ENCODE assay signal across 22 cellular contexts in genomic region chr11:95507794-95508193, GRCh38.
DNase-seq lines count a peak whose midpoint lies in the region; FAIRE-seq and TF ChIP-seq lines count a peak whose summit lies in the region.
"Had no signal": no experiment of that assay in that cellular context is flagged by ENCODE, and none has a peak within 500 bp of the region (broad histone marks: within the 10 kb centered on the region; RNA-seq: fewer than 3 reads in every experiment).

No MANE protein-coding gene starts in this region.

- no peak for FAIRE-seq in H1 (lab: Jason Lieb, UNC)
- FAIRE-seq: A204.1, HTR-8/SVneo had no signal

- H3K4ac ChIP-seq in H1 (replicated peaks; ENCODE audit: insufficient read length, low read depth, low read length), result no peak overlapping the region

- H3K23me2 ChIP-seq in H1 (ENCODE audit: low read depth, low read length), result peaks cover 4% of the 10 kb centered on the region; the same call in 1 of the 2 replicates

- no peak overlapping the region for H4K91ac ChIP-seq in H1 (replicated peaks; ENCODE audit: insufficient read length, low read length)

- no peak overlapping the region for H2BK15ac ChIP-seq in H1 (ENCODE audit: low read length)

- no peak for TF ChIP-seq EP300 in H1 (IDR thresholded peaks at IDR 0.05; ENCODE audit: borderline replicate concordance in 1 of 2, low read depth in 2 of 2, low read length in 2 of 2)

- no peak overlapping the region for H2AK5ac ChIP-seq in H1 (ENCODE audit: low read depth, low read length)

- H3K9me3 ChIP-seq in H1 (ENCODE audit: insufficient read depth in 2 of 2, low read depth in 1 of 2, low read length in 1 of 2), result no peaks in the 10 kb centered on the region
- H3K9me3 ChIP-seq: MG63, SJSA1, tibial nerve had no signal

- TF ChIP-seq POLR2A in H1 (IDR thresholded peaks at IDR 0.05; ENCODE audit: control extremely low read depth in 1 of 2, low read depth in 2 of 2, low read length in 2 of 2), result no peak

- H3K79me1 ChIP-seq in H1 (ENCODE audit: low read depth, low read length), result no peaks in the 10 kb centered on the region

- 96% methylated on average over 3 of the region's 3 CpGs; no CpG with 5 or more reads in 1 of the 2 experiments for WGBS in H1 (ENCODE audit: extremely low coverage in 1 of 2, insufficient coverage in 1 of 2, insufficient read length in 1 of 2, insufficient replicate concordance in 2 of 2, low coverage in 1 of 2, low lambda C conversion rate in 2 of 2, missing lambda C conversion rate in 1 of 2), 2 experiments

- peak in 1 of 2 experiments; percentile 10; a peak in 1 of 4 replicates for TF ChIP-seq RAD21 in H1 (IDR thresholded peaks at IDR 0.05 in 1 of 2, conservative IDR thresholded peaks at IDR 0.05 in 1 of 2; ENCODE audit: low read depth in 2 of 2, low read length in 2 of 2)

- no peak overlapping the region for H3K4me2 ChIP-seq in H1 (ENCODE audit: insufficient read depth in 1 of 2, low read depth in 2 of 2, low read length in 2 of 2)

- H2BK20ac ChIP-seq in H1 (ENCODE audit: low read length), result no peak overlapping the region

- no peak overlapping the region for H3K18ac ChIP-seq in H1 (ENCODE audit: extremely low read depth, low read length)

- no peak overlapping the region for H4K5ac ChIP-seq in H1 (ENCODE audit: insufficient read length, low read depth, low read length)

- H2BK120ac ChIP-seq in H1 (replicated peaks; ENCODE audit: low read depth, low read length), result no peak overlapping the region

- no peak overlapping the region for H3K56ac ChIP-seq in H1 (replicated peaks; ENCODE audit: insufficient read length, low read depth, low read length)

- no peak overlapping the region for H3K14ac ChIP-seq in H1 (ENCODE audit: insufficient read length)

- H3K27ac ChIP-seq in H1 (ENCODE audit: low read depth, low read length) (no peak overlapping the region), RWPE1 (no peak overlapping the region)
- H3K27ac ChIP-seq: SJSA1 had no signal

- H3K4me1 ChIP-seq in H1 (replicated peaks in 1 of 4; ENCODE audit: control insufficient read depth in 3 of 4, insufficient read depth in 4 of 4, low read length in 3 of 4), result no peaks in the 10 kb centered on the region
- H3K4me1 ChIP-seq: SJSA1 had no signal

- TF ChIP-seq CTCF in H1 (IDR thresholded peaks at IDR 0.05; ENCODE audit: control extremely low read depth in 1 of 3, insufficient read depth in 1 of 3, low read depth in 1 of 3, low read length in 3 of 3), result peak in 2 of 3 experiments; percentile 6 to 21; a peak in 2 of 4 replicates
- TF ChIP-seq CTCF in RWPE1 (conservative IDR thresholded peaks at IDR 0.05; ENCODE audit: low read depth), result no peak

- no peaks in the 10 kb centered on the region for H3K36me3 ChIP-seq in H1 (ENCODE audit: control insufficient read depth in 2 of 4, insufficient read depth in 4 of 4, low read length in 3 of 4)
- H3K36me3 ChIP-seq: MG63, SJSA1, tibial nerve had no signal

- H4K8ac ChIP-seq in H1 (ENCODE audit: extremely low read depth, insufficient read depth, low read length), result no peak overlapping the region

- no peaks in the 10 kb centered on the region for H4K20me1 ChIP-seq in H1 (replicated peaks in 1 of 2; ENCODE audit: control insufficient read depth in 1 of 2, insufficient read depth in 2 of 2, low read length in 2 of 2)

- H3K79me2 ChIP-seq in H1 (ENCODE audit: control insufficient read depth in 1 of 2, insufficient read depth in 2 of 2, low read length in 2 of 2), result no peaks in the 10 kb centered on the region

- POLR2A ChIA-PET in H1 (lab: Charles Lee; ENCODE audit: partially characterized antibody) (no interaction called here), RWPE1 (lab: Yijun Ruan, JAX; ENCODE audit: low non-redundant PET) (no interaction called here)

- no peak overlapping the region for H2BK12ac ChIP-seq in H1 (ENCODE audit: low read depth, low read length)

- CTCF ChIA-PET in H1 (lab: Charles Lee; ENCODE audit: partially characterized antibody), result interaction anchor here (0.6 to 3.1 kb wide), 15 partner anchors 8 to 598 kb away, joined by 3 to 14 read pairs (median 4); no protein-coding TSS in a partner anchor
- CTCF ChIA-PET in RWPE1 (lab: Yijun Ruan, JAX), result no interaction called here

- no peak overlapping the region for H3K4me3 ChIP-seq in Jurkat, Clone E6-1 (ENCODE audit: low read length)
- no peak overlapping the region for H3K4me3 ChIP-seq in H1 (ENCODE audit: extremely low read depth in 1 of 4, insufficient read depth in 2 of 4, low read depth in 3 of 4, low read length in 4 of 4)
- H3K4me3 ChIP-seq: MG63, SJSA1, tibial nerve had no signal

- no peak overlapping the region for H2AFZ ChIP-seq in H1 (ENCODE audit: low read length)

- peak; percentile 15 for DNase-seq in activated CD4-positive, alpha-beta T cell treated with anti-CD3 and anti-CD28 coated beads for 48 hours
- no peak for DNase-seq in activated CD4-positive, alpha-beta T cell treated with anti-CD3 and anti-CD28 coated beads for 1 hour
- peak; percentile 12 for DNase-seq in Jurkat, Clone E6-1 (ENCODE audit: low read depth, low spot score)
- DNase-seq in H1 (ENCODE audit: low read depth in 1 of 2, low spot score in 2 of 2), result no peak
- DNase-seq in stimulated activated CD8-positive, alpha-beta memory T cell treated with anti-CD3 and anti-CD28 coated beads, Interleukin-4, amount 100 ng/mL, for 48 hours, result peak; percentile 26
- no peak for DNase-seq in NCI-H524 treated with DMSO at 0.1 percent for 48 hours (lab: John Stamatoyannopoulos, UW)
- DNase-seq in hepatic stellate cell (ENCODE audit: low spot score), result no peak
- DNase-seq in RWPE1 (ENCODE audit: low spot score), result no peak
- DNase-seq: activated CD4-positive, alpha-beta T cell treated with anti-CD3 and anti-CD28 coated beads, Interleukin-2, amount 50 U/mL, for 4 hours; activated naive CD8-positive, alpha-beta T cell treated with anti-CD3 and anti-CD28 coated beads, Interleukin-2, amount 10 ng/mL, durations not matched to agents 7 days and 5 days; activated T-cell treated with anti-CD3 and anti-CD28 coated beads, Interleukin-2, amount 50 U/mL, for 48 hours; CD4-positive, alpha-beta T cell; H7; left ventricle myocardium superior; MG63; NCI-H187; NCI-H446 treated with DMSO at 0.1 percent for 48 hours; T1000 had no signal

- H2BK5ac ChIP-seq in H1 (ENCODE audit: low read depth, low read length), result no peak overlapping the region

- no peak overlapping the region for H3K9ac ChIP-seq in H1 (replicated peaks in 1 of 4; ENCODE audit: extremely low read depth in 1 of 4, low read depth in 3 of 4, low read length in 3 of 4)

- H3K27me3 ChIP-seq in H1 (replicated peaks in 1 of 4; ENCODE audit: control insufficient read depth in 3 of 4, extremely low read depth in 1 of 4, insufficient read depth in 3 of 4, low read length in 3 of 4), result peaks cover 0 to 1% (median 0%) of the 10 kb centered on the region in 4 experiments; a peak in 1 of 7 replicates
- H3K27me3 ChIP-seq: MG63, SJSA1, tibial nerve had no signal

- no peak overlapping the region for H3K23ac ChIP-seq in H1 (ENCODE audit: insufficient read length)

TF ChIP-seq in H1, 55 proteins besides CTCF, POLR2A, EP300 and RAD21:
- TF ChIP-seq CBX8 (IDR thresholded peaks at IDR 0.05; ENCODE audit: borderline replicate concordance, low read depth, low read length) (no peak), SP1 (IDR thresholded peaks at IDR 0.05; ENCODE audit: low read depth, low read length) (no peak), ASH2L (IDR thresholded peaks at IDR 0.05; ENCODE audit: low read length) (no peak), HDAC2 (IDR thresholded peaks at IDR 0.05; ENCODE audit: borderline replicate concordance in 1 of 2, low read depth in 2 of 2, low read length in 2 of 2) (no peak), MAX (IDR thresholded peaks at IDR 0.05) (no peak), GABPA (IDR thresholded peaks at IDR 0.05; ENCODE audit: borderline replicate concordance, insufficient read depth, low read length) (no peak), BACH1 (IDR thresholded peaks at IDR 0.05; ENCODE audit: low read length) (no peak), TBP (IDR thresholded peaks at IDR 0.05; ENCODE audit: low read depth, low read length) (no peak), POU5F1 (IDR thresholded peaks at IDR 0.05; ENCODE audit: low read depth, low read length) (no peak), BRCA1 (IDR thresholded peaks at IDR 0.05; ENCODE audit: low read depth, low read length) (no peak), HDAC6 (IDR thresholded peaks at IDR 0.05; ENCODE audit: low read depth, low read length) (no peak), JUN (IDR thresholded peaks at IDR 0.05; ENCODE audit: low read depth, low read length) (no peak), EZH2 (IDR thresholded peaks at IDR 0.05; ENCODE audit: low read depth, low read length, severe bottlenecking) (no peak)

Comparison
In these comparisons a context has a peak if more than half of its experiments do, and no peak if none do; other contexts are left out.
1. DNase-seq: peak in activated CD4-positive, alpha-beta T cell treated with anti-CD3 and anti-CD28 coated beads for 48 hours (single experiment), Jurkat, Clone E6-1 (single experiment) and stimulated activated CD8-positive, alpha-beta memory T cell treated with anti-CD3 and anti-CD28 coated beads, Interleukin-4, amount 100 ng/mL, for 48 hours (single experiment); none in activated CD4-positive, alpha-beta T cell treated with anti-CD3 and anti-CD28 coated beads for 1 hour (single experiment), H1 (0 of 2), NCI-H524 treated with DMSO at 0.1 percent for 48 hours (single experiment), hepatic stellate cell (single experiment) and RWPE1 (single experiment).